8 cellular contexts compared by ENCODE assay signal in the genomic region with DNA sequence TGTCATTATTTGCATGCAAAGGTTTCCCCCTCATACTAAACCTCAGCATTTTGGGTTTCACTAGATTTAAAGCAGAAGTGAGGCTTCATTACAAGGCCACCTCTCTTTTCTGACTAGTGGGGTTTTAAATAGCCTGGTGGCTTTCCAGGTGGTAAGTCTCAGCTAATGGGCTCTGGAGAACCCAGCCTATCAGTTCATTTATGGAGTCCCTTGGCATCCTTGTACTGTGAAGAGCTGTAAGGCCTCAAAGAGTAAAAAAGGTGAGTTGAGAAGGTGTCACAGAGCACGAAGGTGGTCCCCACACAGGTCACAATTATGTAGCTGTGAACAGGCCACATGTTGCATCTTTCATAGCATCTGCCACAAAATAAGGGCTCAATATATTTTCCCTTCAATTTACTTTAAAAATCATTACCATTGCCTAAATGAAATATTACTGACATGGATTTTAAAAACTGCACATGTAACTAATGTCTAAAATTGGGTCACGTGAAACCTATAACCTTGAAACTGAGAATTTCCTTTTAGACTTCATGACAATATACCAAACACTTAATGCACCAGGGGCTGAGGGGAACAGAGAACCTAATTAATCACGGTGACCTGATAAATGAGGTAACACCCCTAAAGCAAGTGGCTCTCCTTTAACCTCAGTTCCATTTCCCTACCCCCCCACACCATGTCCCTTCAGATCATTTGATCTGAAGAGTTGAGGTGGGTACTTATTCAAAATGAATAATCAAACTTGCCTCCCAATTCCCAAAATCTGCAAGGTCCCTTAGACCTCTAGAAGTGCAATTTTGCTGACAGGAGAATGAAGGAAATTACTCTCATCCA. TPM values are rescaled to one million over a fixed set of nuclear protein-coding genes. Genes with fewer than 3 reads are reported as not detected.
DNase-seq lines count a peak whose midpoint lies in the region; ATAC-seq and TF ChIP-seq lines count a peak whose summit lies in the region.

No MANE protein-coding gene starts in this region.

- H3K4me3 ChIP-seq in GM12865 (ENCODE audit: low read depth, low read length) (peak overlapping the region; percentile 69), cardiac fibroblast (replicated peaks in 1 of 2; ENCODE audit: low read depth in 2 of 2, low read length in 2 of 2) (peak overlapping the region; percentile 78 to 84), neutrophil (ENCODE audit: low read depth in 1 of 2, low read length in 1 of 2) (peak overlapping the region; percentile 85 to 95)

- peaks cover 30 to 31% of the 10 kb centered on the region in 2 experiments for H3K4me1 ChIP-seq in neutrophil (ENCODE audit: control insufficient read depth in 1 of 2, insufficient read depth in 1 of 2, low read depth in 1 of 2, low read length in 1 of 2)

- TF ChIP-seq CTCF in GM12865 (IDR thresholded peaks at IDR 0.05; ENCODE audit: insufficient read depth, low read depth, low read length, missing control alignments): no peak
- TF ChIP-seq CTCF in cardiac fibroblast (IDR thresholded peaks at IDR 0.05; ENCODE audit: low read depth, low read length): no peak
- no peak for TF ChIP-seq CTCF in neutrophil (IDR thresholded peaks at IDR 0.05)

- no peaks in the 10 kb centered on the region for H3K9me3 ChIP-seq in neutrophil

- ATAC-seq in GM21390 (IDR thresholded peaks at IDR 0.05; ENCODE audit: unreplicated experiment) (peak; percentile 69), HG03571 (IDR thresholded peaks at IDR 0.05; ENCODE audit: unreplicated experiment) (peak; percentile 46)

- H3K27ac ChIP-seq in neutrophil: peak overlapping the region; percentile 98

- DNase-seq in GM12865 (ENCODE audit: low read depth): peak; percentile 75
- no peak for DNase-seq in cardiac fibroblast (ENCODE audit: low read depth in 2 of 2)
- no peak for DNase-seq in SW 1271 (lab: John Stamatoyannopoulos, UW)
- no peak for DNase-seq in T1000 (lab: John Stamatoyannopoulos, UW)
- no peak for DNase-seq in HT-29 (ENCODE audit: low spot score)

- no peaks in the 10 kb centered on the region for H3K27me3 ChIP-seq in neutrophil

- peaks cover 13% of the 10 kb centered on the region for H3K36me3 ChIP-seq in neutrophil

RNA-seq across cellular contexts. Expression of a gene that starts 1.3 kb away (rescaled TPM):
- total RNA-seq in HT-29 (2014; rRNA removed; shearing (Covaris generic)): 10.4 and 17.8 TPM in 2 replicates

RNA-seq across cellular contexts. Expression of a gene that starts 7.9 kb away (rescaled TPM):
- 7.7 and 17.1 TPM in 2 replicates for total RNA-seq in HT-29 (2014; rRNA removed; shearing (Covaris generic))
